Comparison of ENCODE assay signal across 24 cellular contexts in the genomic region with DNA sequence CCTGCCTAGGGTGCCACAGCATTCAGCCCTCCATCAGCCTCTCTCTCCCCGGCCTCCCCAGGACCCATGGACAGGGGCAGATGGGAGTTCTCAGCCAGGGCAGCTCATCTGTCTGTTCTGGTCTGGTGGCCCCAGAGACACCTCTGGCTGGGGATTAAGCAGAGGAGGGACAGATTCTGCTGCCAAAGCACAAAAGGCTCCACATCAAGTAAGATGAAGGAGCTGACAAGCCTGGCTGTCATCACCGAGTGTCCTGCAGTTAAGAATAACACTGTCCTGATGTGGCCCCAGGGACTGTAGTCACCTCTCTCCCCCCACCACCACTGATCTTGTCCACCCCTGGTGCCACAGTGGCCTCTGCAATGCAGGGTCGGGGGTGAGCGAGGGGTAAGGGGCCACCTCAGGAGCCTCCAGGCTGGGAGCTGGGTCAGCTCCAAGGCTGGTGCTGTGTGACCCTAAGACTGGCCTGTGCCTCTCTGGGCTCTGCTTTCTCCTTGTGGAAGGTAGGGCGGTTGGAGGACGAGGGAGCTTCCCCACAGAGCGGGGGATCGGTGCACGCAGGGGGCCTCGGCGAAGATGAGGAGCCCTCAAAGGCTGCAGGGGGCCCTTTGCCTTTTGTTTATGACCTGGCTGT. TPM values are rescaled to one million over a fixed set of nuclear protein-coding genes. Genes with fewer than 3 reads are reported as not detected.
DNase-seq lines count a peak whose midpoint lies in the region; ATAC-seq and TF ChIP-seq lines count a peak whose summit lies in the region.
"Had no signal": no experiment of that assay in that cellular context is flagged by ENCODE, and none has a peak within 500 bp of the region (broad histone marks: within the 10 kb centered on the region; RNA-seq: fewer than 3 reads in every experiment).

No MANE protein-coding gene starts in this region.

- H3K4me3 ChIP-seq in SK-N-SH (ENCODE audit: low read depth in 2 of 2, low read length in 1 of 2): no peak overlapping the region
- H3K4me3 ChIP-seq in BLaER1 treated with 17β-estradiol and CSF1 and Interleukin-3, amounts not matched to agents 10 nM and 100 nM: no peak overlapping the region
- H3K4me3 ChIP-seq in WERI-Rb-1 (ENCODE audit: low read depth, low read length): no peak overlapping the region
- H3K4me3 ChIP-seq in neuronal stem cell (ENCODE audit: low read length in 2 of 2): peak overlapping the region in 1 of 2 donors; percentile 7
- H3K4me3 ChIP-seq: MG63, SJCRH30 had no signal

- no peak overlapping the region for H3K4me3 Mint-ChIP-seq in type B pancreatic cell
- H3K4me3 Mint-ChIP-seq: HFFc6 had no signal

- H3K4me1 ChIP-seq in SK-N-SH (ENCODE audit: control insufficient read depth in 1 of 2, insufficient read depth in 2 of 2, low read depth in 1 of 2, low read length in 1 of 2) (peaks cover 0 to 12% of the 10 kb centered on the region in 2 experiments; a peak in 1 of 4 replicates), neuronal stem cell (ENCODE audit: control insufficient read depth in 2 of 2, insufficient read depth in 1 of 2, low read depth in 1 of 2, low read length in 2 of 2) (peaks cover 0 to 9% of the 10 kb centered on the region in 2 donors)
- H3K4me1 ChIP-seq in BLaER1 treated with 17β-estradiol and CSF1 and Interleukin-3, amounts not matched to agents 10 nM and 100 nM: peaks cover 19 to 54% (median 35%) of the 10 kb centered on the region in 10 experiments
- H3K4me1 ChIP-seq: SJCRH30 had no signal

- peak overlapping the region; percentile 16 for H2AK5ac ChIP-seq in neuronal stem cell (ENCODE audit: low read depth, low read length)

- peak overlapping the region; percentile 74 for H3K18ac ChIP-seq in neuronal stem cell (ENCODE audit: low read length)

- H2BK5ac ChIP-seq in neuronal stem cell (ENCODE audit: low read length): no peak overlapping the region

- H3K27me3 ChIP-seq in SK-N-SH (ENCODE audit: insufficient read depth) (peaks cover 46% of the 10 kb centered on the region; the same call in 1 of the 2 replicates), WERI-Rb-1 (ENCODE audit: insufficient read depth, low read depth, severe bottlenecking) (no peaks in the 10 kb centered on the region), neuronal stem cell (ENCODE audit: control insufficient read depth in 3 of 3, insufficient read depth in 3 of 3, low read depth in 1 of 3, low read length in 3 of 3) (peaks cover 0 to 3% (median 0%) of the 10 kb centered on the region in 3 experiments)
- H3K27me3 ChIP-seq in BLaER1 treated with 17β-estradiol and CSF1 and Interleukin-3, amounts not matched to agents 10 nM and 100 nM: no peaks in the 10 kb centered on the region
- H3K27me3 ChIP-seq: MG63, SJCRH30 had no signal

- H3F3A ChIP-seq in SK-N-SH (replicated peaks; ENCODE audit: insufficient read depth): no peaks in the 10 kb centered on the region

- no peaks in the 10 kb centered on the region for H3K9me2 ChIP-seq in SK-N-SH

- no peaks in the 10 kb centered on the region for H3K79me1 ChIP-seq in neuronal stem cell (ENCODE audit: low read depth, low read length)

- POLR2A ChIA-PET in SK-N-SH (lab: Yijun Ruan, JAX): no interaction called here

- no peak overlapping the region for H3K4me2 ChIP-seq in SK-N-SH
- H3K4me2 ChIP-seq in BLaER1 treated with 17β-estradiol and CSF1 and Interleukin-3, amounts not matched to agents 10 nM and 100 nM: peak overlapping the region in 7 of 11 experiments; percentile 11 to 67 (median 49); a peak in 10 of 22 replicates
- H3K4me2 ChIP-seq in neuronal stem cell (ENCODE audit: insufficient read depth, low read length, poor library complexity, severe bottlenecking): no peak overlapping the region

- H2AFZ ChIP-seq in SK-N-SH (ENCODE audit: low read depth): no peak overlapping the region
- no peak overlapping the region for H2AFZ ChIP-seq in neuronal stem cell (ENCODE audit: low read length)

- no peaks in the 10 kb centered on the region for H3K36me3 Mint-ChIP-seq in type B pancreatic cell

- H4K8ac ChIP-seq in neuronal stem cell (ENCODE audit: low read depth, low read length): no peak overlapping the region

- H3K9ac ChIP-seq in SK-N-SH (no peak overlapping the region), neuronal stem cell (ENCODE audit: low read depth, low read length, poor library complexity) (peak overlapping the region; percentile 32)
- peak overlapping the region in 7 of 11 experiments; percentile 11 to 49 (median 37); a peak in 10 of 22 replicates for H3K9ac ChIP-seq in BLaER1 treated with 17β-estradiol and CSF1 and Interleukin-3, amounts not matched to agents 10 nM and 100 nM

- H3K27ac ChIP-seq in SK-N-SH (ENCODE audit: low read depth in 2 of 2, low read length in 1 of 2) (no peak overlapping the region), WERI-Rb-1 (peak overlapping the region; percentile 78), neuronal stem cell (replicated peaks; ENCODE audit: low read length) (no peak overlapping the region), caudate nucleus (ENCODE audit: low read depth, low read length) (no peak overlapping the region)
- H3K27ac ChIP-seq in BLaER1 treated with 17β-estradiol and CSF1 and Interleukin-3, amounts not matched to agents 10 nM and 100 nM: peak overlapping the region in 5 of 11 experiments; percentile 17 to 51 (median 40); a peak in 9 of 22 replicates
- H3K27ac ChIP-seq: 22Rv1, C4-2B, SJCRH30 had no signal

- no peaks in the 10 kb centered on the region for H3K79me2 ChIP-seq in SK-N-SH (ENCODE audit: insufficient read depth)

- TF ChIP-seq EP300 in SK-N-SH (IDR thresholded peaks at IDR 0.05; ENCODE audit: borderline replicate concordance in 1 of 2, low read depth in 1 of 2, low read length in 1 of 2): no peak

- peak overlapping the region; percentile 17 for H3K4ac ChIP-seq in neuronal stem cell (ENCODE audit: low read length)

- 57% methylated on average over 10 of the region's 11 CpGs for WGBS in SK-N-SH (ENCODE audit: low lambda C conversion rate)
- no CpG with 5 or more reads among the region's 11 CpGs for WGBS in neuronal stem cell (ENCODE audit: extremely low coverage in 2 of 2, insufficient read length in 2 of 2, insufficient replicate concordance in 1 of 2), 2 donors

- TF ChIP-seq RAD21 in SK-N-SH (IDR thresholded peaks at IDR 0.05; ENCODE audit: low read length): no peak

- ATAC-seq in SK-N-SH treated with all-trans-retinoic acid at 6 μM for 48 hours: no peak

- H2BK12ac ChIP-seq in neuronal stem cell (ENCODE audit: low read length): no peak overlapping the region

- CTCF ChIA-PET in SK-N-SH (lab: Yijun Ruan, JAX): interaction anchor here (0.6 to 8.7 kb wide), 10 partner anchors 10 to 387 kb away, joined by 3 to 195 read pairs (median 4); a partner anchor contains a TSS

- no peaks in the 10 kb centered on the region for H3K27me3 Mint-ChIP-seq in type B pancreatic cell

- peak overlapping the region; percentile 77 for H2BK120ac ChIP-seq in neuronal stem cell (ENCODE audit: low read depth, low read length)

- H3K9me3 Mint-ChIP-seq in type B pancreatic cell: no peaks in the 10 kb centered on the region
- H3K9me3 Mint-ChIP-seq: HFFc6 had no signal

- no peak overlapping the region for H3K14ac ChIP-seq in neuronal stem cell (ENCODE audit: low read length)

- no peaks in the 10 kb centered on the region for H3K4me1 Mint-ChIP-seq in type B pancreatic cell (ENCODE audit: unreplicated experiment)

- no peaks in the 10 kb centered on the region for H4K20me1 ChIP-seq in SK-N-SH (ENCODE audit: insufficient read depth)
- H4K20me1 ChIP-seq in BLaER1 treated with 17β-estradiol and CSF1 and Interleukin-3, amounts not matched to agents 10 nM and 100 nM: no peaks in the 10 kb centered on the region

- H4K91ac ChIP-seq in neuronal stem cell (ENCODE audit: low read depth, low read length, poor library complexity): no peak overlapping the region

- H3K23ac ChIP-seq in neuronal stem cell (ENCODE audit: low read depth, low read length, poor library complexity): peak overlapping the region; percentile 32

- TF ChIP-seq CTCF in SK-N-SH (IDR thresholded peaks at IDR 0.05) (no peak), WERI-Rb-1 (IDR thresholded peaks at IDR 0.05; ENCODE audit: low read depth, low read length) (no peak), type B pancreatic cell (conservative IDR thresholded peaks at IDR 0.05) (no peak)

- H3K36me3 ChIP-seq in SK-N-SH (replicated peaks in 1 of 2; ENCODE audit: control insufficient read depth in 1 of 2, insufficient read depth in 2 of 2, low read length in 1 of 2) (no peaks in the 10 kb centered on the region), WERI-Rb-1 (peaks cover 35% of the 10 kb centered on the region), neuronal stem cell (replicated peaks in 1 of 2; ENCODE audit: control insufficient read depth in 2 of 2, insufficient read depth in 2 of 2, low read length in 2 of 2) (no peaks in the 10 kb centered on the region)
- H3K36me3 ChIP-seq in BLaER1 treated with 17β-estradiol and CSF1 and Interleukin-3, amounts not matched to agents 10 nM and 100 nM: no peaks in the 10 kb centered on the region
- H3K36me3 ChIP-seq: MG63, SJCRH30 had no signal

- H3K9me3 ChIP-seq in SK-N-SH (no peaks in the 10 kb centered on the region), WERI-Rb-1 (ENCODE audit: severe bottlenecking) (no peaks in the 10 kb centered on the region), neuronal stem cell (replicated peaks in 1 of 2; ENCODE audit: control insufficient read depth in 2 of 2, insufficient read depth in 1 of 2, low read depth in 1 of 2, low read length in 2 of 2) (no peaks in the 10 kb centered on the region)
- H3K9me3 ChIP-seq in BLaER1 treated with 17β-estradiol and CSF1 and Interleukin-3, amounts not matched to agents 10 nM and 100 nM (replicated peaks in 1 of 11): no peaks in the 10 kb centered on the region
- H3K9me3 ChIP-seq: MG63, SJCRH30 had no signal

- DNase-seq in SK-N-SH (peak; percentile 56), WERI-Rb-1 (peak; percentile 91), neuronal stem cell (ENCODE audit: low spot score) (no peak), caudate nucleus (lab: John Stamatoyannopoulos, UW) (no peak), EL (no peak), type B pancreatic cell (ENCODE audit: extremely low spot score, unreplicated experiment) (no peak)
- DNase-seq: ACHN, GDM1, HFFc6, MG63, NCI-H1092, NCI-H1436, NCI-H187 treated with DMSO at 0.1 percent for 48 hours, NCI-H2107, NCI-H69, SJCRH30 had no signal

- peak overlapping the region; percentile 86 for H2BK15ac ChIP-seq in neuronal stem cell (ENCODE audit: low read length)

- no peak overlapping the region for H3K27ac Mint-ChIP-seq in type B pancreatic cell
- H3K27ac Mint-ChIP-seq: HFFc6 had no signal

TF ChIP-seq in SK-N-SH, 30 proteins besides CTCF, POLR2A, EP300 and RAD21:
- no peak for TF ChIP-seq RXRA (IDR thresholded peaks at IDR 0.05; ENCODE audit: borderline replicate concordance, low read depth)

TF ChIP-seq in SK-N-SH treated with all-trans-retinoic acid at 6 μM for 48 hours, 23 proteins besides CTCF, POLR2A, EP300 and RAD21 (continues in another document):
- TF ChIP-seq CSDC2 (CRISPR knock-in tag; IDR thresholded peaks at IDR 0.05) (no peak), ZFP30 (CRISPR knock-in tag; IDR thresholded peaks at IDR 0.05) (no peak), RARB (CRISPR knock-in tag; IDR thresholded peaks at IDR 0.05) (no peak), ZNF8 (CRISPR knock-in tag; IDR thresholded peaks at IDR 0.05) (no peak)

RNA-seq across cellular contexts. Expression of a gene that starts 18.7 kb away (rescaled TPM):
- polyA plus RNA-seq in SK-N-SH (2012; rRNA removed): not detected in 2 replicates
- polyA plus RNA-seq in SK-N-SH (2012; cell fraction: cytosol; rRNA removed): under 0.01 TPM in 1 of 2 replicates, not detected in the other
- 0.01 TPM in 2 replicates for polyA plus RNA-seq in SK-N-SH (2012; cell fraction: nucleus; rRNA removed)
- polyA plus RNA-seq in neuronal stem cell (2013, experiment 1 of 2): 1.4 TPM
- polyA plus RNA-seq in neuronal stem cell (2013, experiment 2 of 2): 1.3 TPM
- total RNA-seq in type B pancreatic cell (ENCODE audit: low replicate concordance): 0.31 TPM in 1 of 2 replicates, not detected in the other
- total RNA-seq: Daoy, H4, HFFc6, LHCN-M2, NCI-H460, SJCRH30 had no signal

Comparison
In these comparisons a context has a peak if more than half of its experiments do, and no peak if none do; other contexts are left out.
1. DNase-seq: peak in SK-N-SH (single experiment) and WERI-Rb-1 (single experiment); none in neuronal stem cell (single experiment), caudate nucleus (0 of 61), EL (single experiment) and type B pancreatic cell (single experiment).
2. H3K4me2 ChIP-seq: peak in BLaER1 treated with 17β-estradiol and CSF1 and Interleukin-3, amounts not matched to agents 10 nM and 100 nM (7 of 11); none in SK-N-SH (single experiment) and neuronal stem cell (single experiment).